Comparison of ENCODE assay signal across 1 cellular context in the genomic region with DNA sequence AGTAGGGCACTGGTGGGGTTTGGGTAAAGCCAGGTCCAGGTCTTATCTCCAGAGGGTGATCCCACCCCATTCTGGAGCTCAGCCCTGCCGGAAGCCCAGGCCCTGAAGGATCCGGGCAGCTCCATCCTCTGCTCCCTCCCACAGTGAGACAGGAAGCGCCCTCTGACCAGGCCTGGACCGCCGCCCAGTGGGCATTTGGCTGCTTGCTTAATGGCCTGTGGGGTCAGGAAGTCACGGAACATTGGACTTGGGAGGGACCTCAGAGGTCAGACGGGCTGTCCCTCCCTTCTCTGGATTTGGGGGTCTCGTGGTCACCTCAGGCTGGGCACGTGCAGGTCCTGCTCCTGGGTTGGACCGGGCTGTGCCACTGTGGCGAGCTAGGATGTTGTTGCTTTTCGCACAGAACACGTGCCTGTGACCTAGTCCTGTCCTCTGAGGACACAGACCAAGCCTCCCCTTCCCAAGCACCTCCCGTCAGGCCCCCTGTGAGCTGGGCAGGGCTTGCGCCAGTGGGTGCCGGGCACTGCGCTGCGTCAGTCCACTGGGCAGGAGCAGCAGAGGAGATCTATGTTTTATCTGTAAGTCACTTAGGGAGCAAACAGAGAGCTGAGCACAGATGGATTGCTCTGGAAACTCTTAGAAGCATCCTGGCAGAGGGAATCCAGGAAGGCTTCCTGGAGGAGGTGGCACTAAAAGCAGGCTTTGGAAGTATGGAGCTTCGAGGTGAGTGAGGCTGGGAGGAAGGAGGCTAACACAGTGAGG.
TF ChIP-seq lines count a peak whose summit lies in the region.

No MANE protein-coding gene starts in this region.

TF ChIP-seq in HepG2, 621 proteins besides CTCF, POLR2A, EP300 and RAD21 (continued from another document and continues in another):
- TF ChIP-seq, protein P1, sequence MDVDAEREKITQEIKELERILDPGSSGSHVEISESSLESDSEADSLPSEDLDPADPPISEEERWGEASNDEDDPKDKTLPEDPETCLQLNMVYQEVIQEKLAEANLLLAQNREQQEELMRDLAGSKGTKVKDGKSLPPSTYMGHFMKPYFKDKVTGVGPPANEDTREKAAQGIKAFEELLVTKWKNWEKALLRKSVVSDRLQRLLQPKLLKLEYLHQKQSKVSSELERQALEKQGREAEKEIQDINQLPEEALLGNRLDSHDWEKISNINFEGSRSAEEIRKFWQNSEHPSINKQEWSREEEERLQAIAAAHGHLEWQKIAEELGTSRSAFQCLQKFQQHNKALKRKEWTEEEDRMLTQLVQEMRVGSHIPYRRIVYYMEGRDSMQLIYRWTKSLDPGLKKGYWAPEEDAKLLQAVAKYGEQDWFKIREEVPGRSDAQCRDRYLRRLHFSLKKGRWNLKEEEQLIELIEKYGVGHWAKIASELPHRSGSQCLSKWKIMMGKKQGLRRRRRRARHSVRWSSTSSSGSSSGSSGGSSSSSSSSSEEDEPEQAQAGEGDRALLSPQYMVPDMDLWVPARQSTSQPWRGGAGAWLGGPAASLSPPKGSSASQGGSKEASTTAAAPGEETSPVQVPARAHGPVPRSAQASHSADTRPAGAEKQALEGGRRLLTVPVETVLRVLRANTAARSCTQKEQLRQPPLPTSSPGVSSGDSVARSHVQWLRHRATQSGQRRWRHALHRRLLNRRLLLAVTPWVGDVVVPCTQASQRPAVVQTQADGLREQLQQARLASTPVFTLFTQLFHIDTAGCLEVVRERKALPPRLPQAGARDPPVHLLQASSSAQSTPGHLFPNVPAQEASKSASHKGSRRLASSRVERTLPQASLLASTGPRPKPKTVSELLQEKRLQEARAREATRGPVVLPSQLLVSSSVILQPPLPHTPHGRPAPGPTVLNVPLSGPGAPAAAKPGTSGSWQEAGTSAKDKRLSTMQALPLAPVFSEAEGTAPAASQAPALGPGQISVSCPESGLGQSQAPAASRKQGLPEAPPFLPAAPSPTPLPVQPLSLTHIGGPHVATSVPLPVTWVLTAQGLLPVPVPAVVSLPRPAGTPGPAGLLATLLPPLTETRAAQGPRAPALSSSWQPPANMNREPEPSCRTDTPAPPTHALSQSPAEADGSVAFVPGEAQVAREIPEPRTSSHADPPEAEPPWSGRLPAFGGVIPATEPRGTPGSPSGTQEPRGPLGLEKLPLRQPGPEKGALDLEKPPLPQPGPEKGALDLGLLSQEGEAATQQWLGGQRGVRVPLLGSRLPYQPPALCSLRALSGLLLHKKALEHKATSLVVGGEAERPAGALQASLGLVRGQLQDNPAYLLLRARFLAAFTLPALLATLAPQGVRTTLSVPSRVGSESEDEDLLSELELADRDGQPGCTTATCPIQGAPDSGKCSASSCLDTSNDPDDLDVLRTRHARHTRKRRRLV (CRISPR knock-in tag; IDR thresholded peaks at IDR 0.05) = no peak
- TF ChIP-seq BCL6 (CRISPR knock-in tag; IDR thresholded peaks at IDR 0.05) (peak; percentile 70), TARDBP (CRISPR knock-in tag; IDR thresholded peaks at IDR 0.05) (peak; percentile 66; the same call in 1 of the 2 replicates), SYNCRIP (IDR thresholded peaks at IDR 0.05; ENCODE audit: insufficient read depth, low read depth, low read length) (no peak), MIER3 (CRISPR knock-in tag; IDR thresholded peaks at IDR 0.05; ENCODE audit: borderline replicate concordance) (peak; percentile 45; the same call in 1 of the 2 replicates), ZMYM4 (CRISPR knock-in tag; IDR thresholded peaks at IDR 0.05) (peak; percentile 74), SMAD3 (CRISPR knock-in tag; IDR thresholded peaks at IDR 0.05) (peak; percentile 73; the same call in 1 of the 2 replicates), MAZ (IDR thresholded peaks at IDR 0.05; ENCODE audit: borderline replicate concordance, low read depth, low read length) (peak; percentile 55; the same call in 1 of the 2 replicates), MAZ (CRISPR knock-in tag; IDR thresholded peaks at IDR 0.05; ENCODE audit: low read depth) (peak; percentile 89), GATAD2A (CRISPR knock-in tag; IDR thresholded peaks at IDR 0.05) (peak; percentile 76), ZNF335 (CRISPR knock-in tag; IDR thresholded peaks at IDR 0.05) (0 out of 2 replicates have a peak, but pooled peaks have one; percentile 67), RFXANK (CRISPR knock-in tag; IDR thresholded peaks at IDR 0.05) (0 out of 2 replicates have a peak, but pooled peaks have one; percentile 21), ZNF747 (CRISPR knock-in tag; IDR thresholded peaks at IDR 0.05; ENCODE audit: borderline replicate concordance) (0 out of 2 replicates have a peak, but pooled peaks have one; percentile 55), ZNF598 (CRISPR knock-in tag; IDR thresholded peaks at IDR 0.05; ENCODE audit: borderline replicate concordance) (peak; percentile 25; the same call in 1 of the 2 replicates), ZSCAN25 (CRISPR knock-in tag; IDR thresholded peaks at IDR 0.05) (0 out of 2 replicates have a peak, but pooled peaks have one; percentile 47), YEATS4 (CRISPR knock-in tag; IDR thresholded peaks at IDR 0.05; ENCODE audit: borderline replicate concordance) (no peak), SNAI1 (CRISPR knock-in tag; IDR thresholded peaks at IDR 0.05; ENCODE audit: borderline replicate concordance) (no peak), ZMYM2 (CRISPR knock-in tag; IDR thresholded peaks at IDR 0.05) (peak; percentile 70; the same call in 1 of the 2 replicates), POLR2AphosphoS5 (IDR thresholded peaks at IDR 0.05; ENCODE audit: low read depth, low read length) (no peak), ESRRA (CRISPR knock-in tag; IDR thresholded peaks at IDR 0.05; ENCODE audit: low read depth) (peak; percentile 97), ATF7-NPFF (CRISPR knock-in tag; IDR thresholded peaks at IDR 0.05; ENCODE audit: low read depth) (peak; percentile 53; the same call in 1 of the 2 replicates), SALL1 (CRISPR knock-in tag; IDR thresholded peaks at IDR 0.05) (peak; percentile 93), ZNF205 (CRISPR knock-in tag; IDR thresholded peaks at IDR 0.05) (0 out of 2 replicates have a peak, but pooled peaks have one; percentile 57), PAWR (CRISPR knock-in tag; IDR thresholded peaks at IDR 0.05; ENCODE audit: borderline replicate concordance) (no peak), ATF1 (CRISPR knock-in tag; IDR thresholded peaks at IDR 0.05) (no peak), MIXL1 (CRISPR knock-in tag; IDR thresholded peaks at IDR 0.05) (peak; percentile 70), HOXA5 (CRISPR knock-in tag; IDR thresholded peaks at IDR 0.05) (peak; percentile 49; the same call in 1 of the 2 replicates), ZNF282 (IDR thresholded peaks at IDR 0.05; ENCODE audit: partially characterized antibody) (no peak), FOSL2 (CRISPR knock-in tag; IDR thresholded peaks at IDR 0.05) (0 out of 2 replicates have a peak, but pooled peaks have one; percentile 52), SP5 (CRISPR knock-in tag; IDR thresholded peaks at IDR 0.05; ENCODE audit: borderline replicate concordance, low read depth) (peak; percentile 89), THAP11 (CRISPR knock-in tag; IDR thresholded peaks at IDR 0.05) (peak; percentile 54; the same call in 1 of the 2 replicates), EED (CRISPR knock-in tag; IDR thresholded peaks at IDR 0.05) (peak; percentile 21; the same call in 1 of the 2 replicates), ZNF451 (CRISPR knock-in tag; IDR thresholded peaks at IDR 0.05) (0 out of 2 replicates have a peak, but pooled peaks have one; percentile 33), ZNF772 (CRISPR knock-in tag; IDR thresholded peaks at IDR 0.05) (0 out of 2 replicates have a peak, but pooled peaks have one; percentile 22), CBX5 (CRISPR knock-in tag; IDR thresholded peaks at IDR 0.05; ENCODE audit: borderline replicate concordance) (peak; percentile 76; the same call in 1 of the 2 replicates), SNAPC2 (CRISPR knock-in tag; IDR thresholded peaks at IDR 0.05) (no peak)
- TF ChIP-seq, protein P2, sequence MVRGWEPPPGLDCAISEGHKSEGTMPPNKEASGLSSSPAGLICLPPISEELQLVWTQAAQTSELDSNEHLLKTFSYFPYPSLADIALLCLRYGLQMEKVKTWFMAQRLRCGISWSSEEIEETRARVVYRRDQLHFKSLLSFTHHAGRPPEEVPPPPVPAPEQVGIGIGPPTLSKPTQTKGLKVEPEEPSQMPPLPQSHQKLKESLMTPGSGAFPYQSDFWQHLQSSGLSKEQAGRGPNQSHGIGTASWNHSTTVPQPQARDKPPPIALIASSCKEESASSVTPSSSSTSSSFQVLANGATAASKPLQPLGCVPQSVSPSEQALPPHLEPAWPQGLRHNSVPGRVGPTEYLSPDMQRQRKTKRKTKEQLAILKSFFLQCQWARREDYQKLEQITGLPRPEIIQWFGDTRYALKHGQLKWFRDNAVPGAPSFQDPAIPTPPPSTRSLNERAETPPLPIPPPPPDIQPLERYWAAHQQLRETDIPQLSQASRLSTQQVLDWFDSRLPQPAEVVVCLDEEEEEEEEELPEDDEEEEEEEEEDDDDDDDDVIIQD (CRISPR knock-in tag; IDR thresholded peaks at IDR 0.05; ENCODE audit: low read depth) = 0 out of 2 replicates have a peak, but pooled peaks have one; percentile 27
- TF ChIP-seq, protein P3, sequence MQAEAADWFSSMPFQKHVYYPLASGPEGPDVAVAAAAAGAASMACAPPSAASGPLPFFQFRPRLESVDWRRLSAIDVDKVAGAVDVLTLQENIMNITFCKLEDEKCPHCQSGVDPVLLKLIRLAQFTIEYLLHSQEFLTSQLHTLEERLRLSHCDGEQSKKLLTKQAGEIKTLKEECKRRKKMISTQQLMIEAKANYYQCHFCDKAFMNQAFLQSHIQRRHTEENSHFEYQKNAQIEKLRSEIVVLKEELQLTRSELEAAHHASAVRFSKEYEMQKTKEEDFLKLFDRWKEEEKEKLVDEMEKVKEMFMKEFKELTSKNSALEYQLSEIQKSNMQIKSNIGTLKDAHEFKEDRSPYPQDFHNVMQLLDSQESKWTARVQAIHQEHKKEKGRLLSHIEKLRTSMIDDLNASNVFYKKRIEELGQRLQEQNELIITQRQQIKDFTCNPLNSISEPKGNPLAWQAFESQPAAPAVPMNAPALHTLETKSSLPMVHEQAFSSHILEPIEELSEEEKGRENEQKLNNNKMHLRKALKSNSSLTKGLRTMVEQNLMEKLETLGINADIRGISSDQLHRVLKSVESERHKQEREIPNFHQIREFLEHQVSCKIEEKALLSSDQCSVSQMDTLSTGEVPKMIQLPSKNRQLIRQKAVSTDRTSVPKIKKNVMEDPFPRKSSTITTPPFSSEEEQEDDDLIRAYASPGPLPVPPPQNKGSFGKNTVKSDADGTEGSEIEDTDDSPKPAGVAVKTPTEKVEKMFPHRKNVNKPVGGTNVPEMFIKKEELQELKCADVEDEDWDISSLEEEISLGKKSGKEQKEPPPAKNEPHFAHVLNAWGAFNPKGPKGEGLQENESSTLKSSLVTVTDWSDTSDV (CRISPR knock-in tag; IDR thresholded peaks at IDR 0.05) = no peak
- TF ChIP-seq, protein P4, sequence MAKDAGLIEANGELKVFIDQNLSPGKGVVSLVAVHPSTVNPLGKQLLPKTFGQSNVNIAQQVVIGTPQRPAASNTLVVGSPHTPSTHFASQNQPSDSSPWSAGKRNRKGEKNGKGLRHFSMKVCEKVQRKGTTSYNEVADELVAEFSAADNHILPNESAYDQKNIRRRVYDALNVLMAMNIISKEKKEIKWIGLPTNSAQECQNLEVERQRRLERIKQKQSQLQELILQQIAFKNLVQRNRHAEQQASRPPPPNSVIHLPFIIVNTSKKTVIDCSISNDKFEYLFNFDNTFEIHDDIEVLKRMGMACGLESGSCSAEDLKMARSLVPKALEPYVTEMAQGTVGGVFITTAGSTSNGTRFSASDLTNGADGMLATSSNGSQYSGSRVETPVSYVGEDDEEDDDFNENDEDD (CRISPR knock-in tag; IDR thresholded peaks at IDR 0.05; ENCODE audit: borderline replicate concordance) = peak; percentile 42; the same call in 1 of the 2 replicates
- TF ChIP-seq, protein P5, sequence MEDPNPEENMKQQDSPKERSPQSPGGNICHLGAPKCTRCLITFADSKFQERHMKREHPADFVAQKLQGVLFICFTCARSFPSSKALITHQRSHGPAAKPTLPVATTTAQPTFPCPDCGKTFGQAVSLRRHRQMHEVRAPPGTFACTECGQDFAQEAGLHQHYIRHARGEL (CRISPR knock-in tag; IDR thresholded peaks at IDR 0.05) = no peak
- TF ChIP-seq, protein P6, sequence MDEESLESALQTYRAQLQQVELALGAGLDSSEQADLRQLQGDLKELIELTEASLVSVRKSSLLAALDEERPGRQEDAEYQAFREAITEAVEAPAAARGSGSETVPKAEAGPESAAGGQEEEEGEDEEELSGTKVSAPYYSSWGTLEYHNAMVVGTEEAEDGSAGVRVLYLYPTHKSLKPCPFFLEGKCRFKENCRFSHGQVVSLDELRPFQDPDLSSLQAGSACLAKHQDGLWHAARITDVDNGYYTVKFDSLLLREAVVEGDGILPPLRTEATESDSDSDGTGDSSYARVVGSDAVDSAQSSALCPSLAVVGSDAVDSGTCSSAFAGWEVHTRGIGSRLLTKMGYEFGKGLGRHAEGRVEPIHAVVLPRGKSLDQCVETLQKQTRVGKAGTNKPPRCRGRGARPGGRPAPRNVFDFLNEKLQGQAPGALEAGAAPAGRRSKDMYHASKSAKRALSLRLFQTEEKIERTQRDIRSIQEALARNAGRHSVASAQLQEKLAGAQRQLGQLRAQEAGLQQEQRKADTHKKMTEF (CRISPR knock-in tag; IDR thresholded peaks at IDR 0.05) = peak; percentile 49; the same call in 1 of the 2 replicates
- TF ChIP-seq, protein P7, sequence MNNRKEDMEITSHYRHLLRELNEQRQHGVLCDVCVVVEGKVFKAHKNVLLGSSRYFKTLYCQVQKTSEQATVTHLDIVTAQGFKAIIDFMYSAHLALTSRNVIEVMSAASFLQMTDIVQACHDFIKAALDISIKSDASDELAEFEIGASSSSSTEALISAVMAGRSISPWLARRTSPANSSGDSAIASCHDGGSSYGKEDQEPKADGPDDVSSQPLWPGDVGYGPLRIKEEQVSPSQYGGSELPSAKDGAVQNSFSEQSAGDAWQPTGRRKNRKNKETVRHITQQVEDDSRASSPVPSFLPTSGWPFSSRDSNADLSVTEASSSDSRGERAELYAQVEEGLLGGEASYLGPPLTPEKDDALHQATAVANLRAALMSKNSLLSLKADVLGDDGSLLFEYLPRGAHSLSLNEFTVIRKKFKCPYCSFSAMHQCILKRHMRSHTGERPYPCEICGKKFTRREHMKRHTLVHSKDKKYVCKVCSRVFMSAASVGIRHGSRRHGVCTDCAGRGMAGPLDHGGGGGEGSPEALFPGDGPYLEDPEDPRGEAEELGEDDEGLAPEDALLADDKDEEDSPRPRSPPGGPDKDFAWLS (CRISPR knock-in tag; IDR thresholded peaks at IDR 0.05; ENCODE audit: borderline replicate concordance) = peak; percentile 90; the same call in 1 of the 2 replicates
- TF ChIP-seq, protein P8, sequence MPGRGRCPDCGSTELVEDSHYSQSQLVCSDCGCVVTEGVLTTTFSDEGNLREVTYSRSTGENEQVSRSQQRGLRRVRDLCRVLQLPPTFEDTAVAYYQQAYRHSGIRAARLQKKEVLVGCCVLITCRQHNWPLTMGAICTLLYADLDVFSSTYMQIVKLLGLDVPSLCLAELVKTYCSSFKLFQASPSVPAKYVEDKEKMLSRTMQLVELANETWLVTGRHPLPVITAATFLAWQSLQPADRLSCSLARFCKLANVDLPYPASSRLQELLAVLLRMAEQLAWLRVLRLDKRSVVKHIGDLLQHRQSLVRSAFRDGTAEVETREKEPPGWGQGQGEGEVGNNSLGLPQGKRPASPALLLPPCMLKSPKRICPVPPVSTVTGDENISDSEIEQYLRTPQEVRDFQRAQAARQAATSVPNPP (CRISPR knock-in tag; IDR thresholded peaks at IDR 0.05) = no peak
